In the genomic region with DNA sequence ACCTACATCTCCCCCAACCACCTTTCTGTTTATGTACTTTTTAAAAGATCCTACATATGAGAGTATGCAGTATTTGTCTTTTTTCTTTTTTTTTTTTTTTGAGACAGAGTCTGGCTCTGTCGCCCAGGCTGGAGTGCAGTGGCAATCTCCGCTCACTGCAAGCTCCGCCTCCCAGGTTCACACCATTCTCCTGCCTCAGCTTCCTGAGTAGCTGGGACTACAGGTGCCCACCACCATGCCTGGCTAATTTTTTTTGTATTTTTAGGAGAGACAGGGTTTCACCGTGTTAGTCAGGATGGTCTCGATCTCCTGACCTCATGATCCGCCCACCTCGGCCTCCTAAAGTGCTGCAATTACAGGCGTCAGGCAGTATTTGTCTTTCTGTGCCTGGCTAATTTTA, we compare ENCODE assay signal across 10 cellular contexts. TPM values are rescaled to one million over a fixed set of nuclear protein-coding genes. Genes with fewer than 3 reads are reported as not detected.
"Had no signal": no experiment of that assay in that cellular context is flagged by ENCODE, and none has a peak within 500 bp of the region (broad histone marks: within the 10 kb centered on the region; RNA-seq: fewer than 3 reads in every experiment).

No MANE protein-coding gene starts in this region.

RNA-seq across cellular contexts. Expression of gene SETSIP, which starts 2.9 kb away (rescaled TPM):
- total RNA-seq: PC-9, Peyer's patch, Right ventricle myocardium inferior, Right ventricle myocardium superior, RPMI7951, SJSA1, SK-MEL-5, T-cell had no signal
- polyA plus RNA-seq: SK-N-SH had no signal

RNA-seq across cellular contexts. Expression of gene EPHX4, which starts 48.3 kb away (rescaled TPM):
- total RNA-seq: OCI-LY7, Peyer's patch, Right ventricle myocardium inferior, Right ventricle myocardium superior, SJSA1 had no signal
